18 cellular contexts compared by ENCODE assay signal in genomic region chr5:23316060-23316591, GRCh38.
A peak's percentile ranks its signal among the peaks of the same experiment; 100 is the strongest.
DNase-seq lines count a peak whose midpoint lies in the region; ATAC-seq, FAIRE-seq and TF ChIP-seq lines count a peak whose summit lies in the region.
"Had no signal": no experiment of that assay in that cellular context is flagged by ENCODE, and none has a peak within 500 bp of the region (broad histone marks: within the 10 kb centered on the region; RNA-seq: fewer than 3 reads in every experiment).

No MANE protein-coding gene starts in this region.

- peak; percentile 90 for ATAC-seq in WTC11
- ATAC-seq in HG02571 (IDR thresholded peaks at IDR 0.05; ENCODE audit: unreplicated experiment), result no peak
- ATAC-seq: GM12878, Right ventricle myocardium inferior had no signal

- H3K4me1 ChIP-seq in mesendoderm (ENCODE audit: control insufficient read depth, low read depth, low read length), result no peaks in the 10 kb centered on the region
- H3K4me1 ChIP-seq: BE2C had no signal

- H4K5ac ChIP-seq in mesendoderm (ENCODE audit: low read length), result no peak overlapping the region

- no peaks in the 10 kb centered on the region for H3K27me3 Mint-ChIP-seq in WTC11 (ENCODE audit: low read depth)
- H3K27me3 Mint-ChIP-seq: CD4-positive, alpha-beta T cell had no signal

- no peak overlapping the region for H3K4ac ChIP-seq in mesendoderm (ENCODE audit: low read depth, low read length)

- no peak overlapping the region for H2AK5ac ChIP-seq in mesendoderm (ENCODE audit: low read length)

- FAIRE-seq in H54 (lab: Jason Lieb, UNC), result peak; percentile 78
- FAIRE-seq: GM12878 had no signal

- no peak overlapping the region for H2BK15ac ChIP-seq in mesendoderm (replicated peaks; ENCODE audit: low read depth)

- in situ Hi-C loops in brain microvascular endothelial cell (cut with HindIII; ENCODE audit: low pct_ligation_motif_present, low sequenced_read_pairs), result no loop called here

- H3K36me3 Mint-ChIP-seq in WTC11, result no peaks in the 10 kb centered on the region

- no peak overlapping the region for H4K8ac ChIP-seq in mesendoderm (ENCODE audit: low read depth, low read length)

- H3K56ac ChIP-seq in mesendoderm (ENCODE audit: low read length), result no peak overlapping the region

- no peak overlapping the region for H3K23ac ChIP-seq in mesendoderm (ENCODE audit: low read length)

- peaks cover 15% of the 10 kb centered on the region for H3K4me1 Mint-ChIP-seq in WTC11

- peak; percentile 44 for DNase-seq in DMS153 treated with DMSO at 0.1 percent for 48 hours (lab: John Stamatoyannopoulos, UW; ENCODE audit: unreplicated experiment)
- DNase-seq in H54 (ENCODE audit: insufficient read length, low spot score), result no peak
- DNase-seq in WTC11 (ENCODE audit: low spot score), result no peak
- no peak for DNase-seq in mesendoderm
- no peak for DNase-seq in activated CD4-positive, alpha-beta T cell treated with anti-CD3 and anti-CD28 coated beads for 4 hours
- DNase-seq in brain microvascular endothelial cell, result no peak
- DNase-seq: BE2C; CD4-positive, alpha-beta T cell; GDM1; NCI-H1048; NCI-H1694; NCI-H2107; PC-9; T-helper 2 cell had no signal

- POLR2A ChIA-PET in WTC11 (lab: Charles Lee), result no interaction called here

- H3K9me3 Mint-ChIP-seq in WTC11, result peaks cover 35% of the 10 kb centered on the region

- H3K79me1 ChIP-seq in mesendoderm (ENCODE audit: low read length), result no peaks in the 10 kb centered on the region

- no peak overlapping the region for H3K9ac ChIP-seq in mesendoderm (ENCODE audit: low read length)
- H3K9ac ChIP-seq: KMS-11 had no signal

- H3K27ac Mint-ChIP-seq in WTC11, result peak overlapping the region; percentile 64
- H3K27ac Mint-ChIP-seq: CD4-positive, alpha-beta T cell had no signal

- H3K4me3 ChIP-seq in mesendoderm (ENCODE audit: low read length) (no peak overlapping the region), brain microvascular endothelial cell (ENCODE audit: low read depth, low read length) (no peak overlapping the region)
- H3K4me3 ChIP-seq: GM12878, PC-9 had no signal

- H3K36me3 ChIP-seq in mesendoderm (ENCODE audit: control insufficient read depth, insufficient read depth, low read length) (no peaks in the 10 kb centered on the region), brain microvascular endothelial cell (replicated peaks) (no peaks in the 10 kb centered on the region)
- H3K36me3 ChIP-seq: BE2C had no signal

- WGBS in mesendoderm (ENCODE audit: extremely low coverage, insufficient coverage, low lambda C conversion rate), result no CpG with 5 or more reads among the region's 1 CpG

- no peak overlapping the region for H3K4me3 Mint-ChIP-seq in WTC11
- H3K4me3 Mint-ChIP-seq: CD4-positive, alpha-beta T cell had no signal

- TF ChIP-seq POLR2A in H54 (IDR thresholded peaks at IDR 0.05; ENCODE audit: low read depth, low read length), result no peak

- CTCF ChIA-PET in WTC11 (lab: Charles Lee), result interaction anchor here (1.2 kb wide), 1 partner anchor 107 kb away, joined by 5 read pairs; no protein-coding TSS in a partner anchor

- no peaks in the 10 kb centered on the region for H3K79me2 ChIP-seq in mesendoderm (ENCODE audit: control insufficient read depth, insufficient read depth, low read length)

- H3K27ac ChIP-seq in mesendoderm (ENCODE audit: low read depth, low read length), result no peak overlapping the region
- H3K27ac ChIP-seq in brain microvascular endothelial cell, result no peak overlapping the region
- H3K27ac ChIP-seq: KMS-11, PC-9 had no signal

- TF ChIP-seq CTCF in WTC11 (IDR thresholded peaks at IDR 0.05), result no peak
- no peak for TF ChIP-seq CTCF in brain microvascular endothelial cell (IDR thresholded peaks at IDR 0.05; ENCODE audit: low read depth, low read length, missing control alignments)

- no peak overlapping the region for H3K4me2 ChIP-seq in mesendoderm (ENCODE audit: low read length)
- H3K4me2 ChIP-seq: KMS-11, PC-9 had no signal

- H3K27me3 ChIP-seq in mesendoderm (ENCODE audit: insufficient read depth, low read length, poor library complexity) (no peaks in the 10 kb centered on the region), brain microvascular endothelial cell (replicated peaks) (no peaks in the 10 kb centered on the region)
- H3K27me3 ChIP-seq: BE2C had no signal

- H3K18ac ChIP-seq in mesendoderm (ENCODE audit: low read length), result peak overlapping the region; percentile 18

- no peak overlapping the region for H2BK5ac ChIP-seq in mesendoderm (ENCODE audit: low read length)

- H2BK120ac ChIP-seq in mesendoderm (ENCODE audit: low read depth, low read length), result no peak overlapping the region

TF ChIP-seq in WTC11, 78 proteins besides CTCF, POLR2A, EP300 and RAD21:
- no peak for TF ChIP-seq RORB (CRISPR knock-in tag; IDR thresholded peaks at IDR 0.05)
TF ChIP-seq in WTC11: peak in this region for 0.
